24 cellular contexts compared by ENCODE assay signal in the genomic region with DNA sequence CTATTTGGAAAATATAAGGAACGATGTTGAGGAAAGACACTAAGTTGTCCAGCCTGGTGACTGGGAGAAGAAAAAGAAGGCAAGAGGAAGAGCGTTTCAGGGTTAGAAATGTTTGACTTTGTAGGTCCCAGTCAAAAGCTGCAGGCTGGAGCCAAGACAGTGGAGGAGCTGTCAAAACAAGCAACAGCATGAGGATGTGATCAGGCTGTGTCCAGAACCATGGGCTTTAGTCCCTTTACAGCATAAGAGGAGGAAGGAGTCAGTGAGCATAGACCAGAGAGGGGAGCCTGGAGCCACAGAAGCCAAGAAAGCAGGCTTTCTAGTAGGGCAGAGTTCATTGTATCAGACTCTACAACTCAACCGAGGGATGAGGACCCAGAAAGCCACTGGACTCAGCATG.
"Had no signal": no experiment of that assay in that cellular context is flagged by ENCODE, and none has a peak within 500 bp of the region (broad histone marks: within the 10 kb centered on the region; RNA-seq: fewer than 3 reads in every experiment).

No MANE protein-coding gene starts in this region.

- ATAC-seq: activated CD4-positive, alpha-beta T cell treated with anti-CD3 and anti-CD28 coated beads for 36 hours; activated T-cell treated with anti-CD3 and anti-CD28 coated beads, Interleukin-2, amount 50 U/mL, for 72 hours had no signal

- H3K9me3 ChIP-seq: SJCRH30 had no signal

- H3K27ac ChIP-seq: brain microvascular endothelial cell, SJCRH30, VCaP had no signal

- DNase-seq: activated CD4-positive, alpha-beta memory T cell treated with anti-CD3 and anti-CD28 coated beads, Interleukin-2, amount 10 ng/mL, durations not matched to agents 7 days and 5 days; activated CD4-positive, alpha-beta T cell treated with anti-CD3 and anti-CD28 coated beads for 36 hours; activated CD4-positive, alpha-beta T cell treated with anti-CD3 and anti-CD28 coated beads, Interleukin-2, amount 50 U/mL, for 1 hour; activated gamma-delta T cell treated with Interleukin-2 at 50 U/mL for 16 hours; activated naive CD4-positive, alpha-beta T cell treated with anti-CD3 and anti-CD28 coated beads, Interleukin-2, amount 10 ng/mL, durations not matched to agents 7 days and 5 days; activated naive CD8-positive, alpha-beta T cell treated with anti-CD3 and anti-CD28 coated beads for 36 hours; activated T-cell treated with anti-CD3 and anti-CD28 coated beads, Interleukin-2, amount 50 U/mL, for 72 hours; brain microvascular endothelial cell; KG1; MV-4-11; NCI-H1105; NCI-H1436; NCI-H1694 treated with DMSO at 0.1 percent for 48 hours; NCI-H2029 treated with DMSO at 0.1 percent for 48 hours; NCI-H345; NCI-H510A; NCI-H526 treated with DMSO at 0.1 percent for 48 hours; NCI-H82; SJCRH30; SK-N-SH; T-helper 1 cell had no signal

- H3K36me3 ChIP-seq: brain microvascular endothelial cell, SJCRH30 had no signal

- H3K27ac Mint-ChIP-seq: activated CD4-positive, alpha-beta memory T cell treated with anti-CD3 and anti-CD28 coated beads, Interleukin-2, amount 10 ng/mL, durations not matched to agents 7 days and 5 days; activated CD4-positive, alpha-beta T cell treated with anti-CD3 and anti-CD28 coated beads for 36 hours; activated naive CD4-positive, alpha-beta T cell treated with anti-CD3 and anti-CD28 coated beads, Interleukin-2, amount 10 ng/mL, durations not matched to agents 7 days and 5 days; activated naive CD8-positive, alpha-beta T cell treated with anti-CD3 and anti-CD28 coated beads for 36 hours; activated T-cell treated with anti-CD3 and anti-CD28 coated beads, Interleukin-2, amount 50 U/mL, for 72 hours; activated T-helper 2 cell treated with anti-CD3 and anti-CD28 coated beads, Interferon-gamma antibody, Interleukin-2, Interleukin-4, amounts not matched to agents 10 μg/mL and 5 μg/mL and 100 μg/mL, durations not matched to agents 14 hours and 24 hours and 36 hours; IgD-negative memory B cell had no signal

- H3K4me3 Mint-ChIP-seq: activated CD4-positive, alpha-beta memory T cell treated with anti-CD3 and anti-CD28 coated beads, Interleukin-2, amount 10 ng/mL, durations not matched to agents 7 days and 5 days; activated CD4-positive, alpha-beta T cell treated with anti-CD3 and anti-CD28 coated beads for 36 hours; activated naive CD4-positive, alpha-beta T cell treated with anti-CD3 and anti-CD28 coated beads, Interleukin-2, amount 10 ng/mL, durations not matched to agents 7 days and 5 days; activated naive CD8-positive, alpha-beta T cell treated with anti-CD3 and anti-CD28 coated beads for 36 hours; activated T-cell treated with anti-CD3 and anti-CD28 coated beads, Interleukin-2, amount 50 U/mL, for 72 hours; IgD-negative memory B cell had no signal

- H3K4me1 Mint-ChIP-seq: activated CD4-positive, alpha-beta memory T cell treated with anti-CD3 and anti-CD28 coated beads, Interleukin-2, amount 10 ng/mL, durations not matched to agents 7 days and 5 days; activated naive CD4-positive, alpha-beta T cell treated with anti-CD3 and anti-CD28 coated beads, Interleukin-2, amount 10 ng/mL, durations not matched to agents 7 days and 5 days; IgD-negative memory B cell had no signal

- H3K4me3 ChIP-seq: SJCRH30 had no signal

- H3K27me3 Mint-ChIP-seq: activated CD4-positive, alpha-beta memory T cell treated with anti-CD3 and anti-CD28 coated beads, Interleukin-2, amount 10 ng/mL, durations not matched to agents 7 days and 5 days; activated CD4-positive, alpha-beta T cell treated with anti-CD3 and anti-CD28 coated beads for 36 hours; activated naive CD4-positive, alpha-beta T cell treated with anti-CD3 and anti-CD28 coated beads, Interleukin-2, amount 10 ng/mL, durations not matched to agents 7 days and 5 days; activated naive CD8-positive, alpha-beta T cell treated with anti-CD3 and anti-CD28 coated beads for 36 hours; IgD-negative memory B cell had no signal

- H3K27me3 ChIP-seq: brain microvascular endothelial cell, SJCRH30 had no signal
